ENCODE assay signal across 8 cellular contexts in the genomic region with DNA sequence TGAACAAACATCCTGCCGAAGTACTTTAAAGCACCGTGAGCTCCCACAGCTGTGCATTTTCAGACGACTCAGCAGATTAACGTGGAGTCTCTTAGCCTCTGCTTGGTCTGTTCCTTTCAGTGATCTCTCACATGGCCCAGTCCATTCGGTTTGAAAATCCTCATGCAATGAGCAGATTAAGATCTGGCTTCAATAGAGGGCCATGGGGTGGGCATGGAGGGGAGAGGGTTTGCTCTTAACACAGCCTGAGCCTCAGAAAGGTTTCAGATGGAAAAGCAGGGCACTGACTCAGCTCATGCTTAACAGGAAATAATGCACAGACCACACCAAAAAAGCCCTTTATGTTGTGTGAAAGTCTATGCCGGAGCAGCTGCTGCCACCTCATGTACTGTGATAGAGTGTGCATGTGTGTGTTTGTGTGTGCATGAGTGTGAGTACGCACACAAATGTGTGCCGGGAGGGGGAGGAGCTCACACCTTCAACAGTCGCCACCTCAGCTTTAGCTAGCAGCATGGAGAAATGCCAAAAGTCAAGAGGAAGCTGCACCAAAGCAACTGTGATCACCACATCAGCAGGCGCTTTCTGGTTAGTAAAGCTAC. TPM values are rescaled to one million over a fixed set of nuclear protein-coding genes. Genes with fewer than 3 reads are reported as not detected.
DNase-seq lines count a peak whose midpoint lies in the region; ATAC-seq and TF ChIP-seq lines count a peak whose summit lies in the region.
"Not testable (repeated sequence)": the region's sequence is repeated elsewhere in the genome, so short reads cannot be mapped to it uniquely, and the experiment has no call there.

No MANE protein-coding gene starts in this region.

- not testable (repeated sequence) for H3K27ac Mint-ChIP-seq in activated B cell treated with CpG ODN at 0.5 μM for 24 hours

- not testable (repeated sequence) for H3K36me3 Mint-ChIP-seq in activated B cell treated with CpG ODN at 0.5 μM for 24 hours (ENCODE audit: low read depth)

- DNase-seq in COLO668 (lab: John Stamatoyannopoulos, UW; ENCODE audit: unreplicated experiment) (peak; percentile 32), NCI-H2196 (lab: John Stamatoyannopoulos, UW; ENCODE audit: unreplicated experiment) (peak; percentile 72), left ventricle myocardium superior (peak; percentile 28)
- DNase-seq in activated B cell treated with CpG ODN at 0.5 μM for 24 hours = not testable (repeated sequence)
- DNase-seq in activated effector memory CD4-positive, alpha-beta T cell treated with anti-CD3 and anti-CD28 coated beads, Interleukin-2, amount 50 U/mL, for 16 hours = peak; percentile 73
- peak; percentile 30 for DNase-seq in stimulated activated CD4-positive, alpha-beta T cell treated with anti-CD3 and anti-CD28 coated beads, Interleukin-4, amount 100 ng/mL, for 24 hours

- H3K27me3 Mint-ChIP-seq in activated B cell treated with CpG ODN at 0.5 μM for 24 hours = not testable (repeated sequence)

- not testable (repeated sequence) for H3K4me1 Mint-ChIP-seq in activated B cell treated with CpG ODN at 0.5 μM for 24 hours

- TF ChIP-seq CTCF in activated B cell treated with CpG ODN at 0.5 μM for 24 hours (IDR thresholded peaks at IDR 0.05) = not testable (repeated sequence)

- intact Hi-C loops in activated B cell treated with CpG ODN at 0.5 μM for 24 hours (cut with micrococcal nuclease); left ventricle myocardium superior (cut with micrococcal nuclease): not testable (repeated sequence)

- H3K9me3 Mint-ChIP-seq in activated B cell treated with CpG ODN at 0.5 μM for 24 hours = not testable (repeated sequence)

- not testable (repeated sequence) for H3K4me3 Mint-ChIP-seq in activated B cell treated with CpG ODN at 0.5 μM for 24 hours

- CTCF ChIA-PET in activated B cell treated with CpG ODN at 0.5 μM for 24 hours (lab: Charles Lee) = not testable (repeated sequence)

- POLR2A ChIA-PET in activated B cell treated with CpG ODN at 0.5 μM for 24 hours (lab: Charles Lee) = not testable (repeated sequence)

- peak; percentile 74 for ATAC-seq in GM19467 (IDR thresholded peaks at IDR 0.05; ENCODE audit: unreplicated experiment)
- ATAC-seq in HG03097 (IDR thresholded peaks at IDR 0.05; ENCODE audit: low FRiP score, unreplicated experiment) = peak; percentile 86
- ATAC-seq in activated B cell treated with CpG ODN at 0.5 μM for 24 hours (ENCODE audit: low read depth) = peak; percentile 45
- ATAC-seq in left ventricle myocardium superior = peak; percentile 69

RNA-seq across cellular contexts. Expression of gene WASHC1, which starts 33.9 kb away (rescaled TPM):
- total RNA-seq in activated B cell treated with CpG ODN at 0.5 μM for 24 hours (22.7 and 29.0 TPM in 2 replicates), left ventricle myocardium superior (14.0 TPM)

RNA-seq across cellular contexts. Expression of gene FOXD4, which starts 55.1 kb away (rescaled TPM):
- 0.55 and 0.61 TPM in 2 replicates for total RNA-seq in activated B cell treated with CpG ODN at 0.5 μM for 24 hours
- 0.12 TPM for total RNA-seq in left ventricle myocardium superior
